8 cellular contexts compared by ENCODE assay signal in the genomic region with DNA sequence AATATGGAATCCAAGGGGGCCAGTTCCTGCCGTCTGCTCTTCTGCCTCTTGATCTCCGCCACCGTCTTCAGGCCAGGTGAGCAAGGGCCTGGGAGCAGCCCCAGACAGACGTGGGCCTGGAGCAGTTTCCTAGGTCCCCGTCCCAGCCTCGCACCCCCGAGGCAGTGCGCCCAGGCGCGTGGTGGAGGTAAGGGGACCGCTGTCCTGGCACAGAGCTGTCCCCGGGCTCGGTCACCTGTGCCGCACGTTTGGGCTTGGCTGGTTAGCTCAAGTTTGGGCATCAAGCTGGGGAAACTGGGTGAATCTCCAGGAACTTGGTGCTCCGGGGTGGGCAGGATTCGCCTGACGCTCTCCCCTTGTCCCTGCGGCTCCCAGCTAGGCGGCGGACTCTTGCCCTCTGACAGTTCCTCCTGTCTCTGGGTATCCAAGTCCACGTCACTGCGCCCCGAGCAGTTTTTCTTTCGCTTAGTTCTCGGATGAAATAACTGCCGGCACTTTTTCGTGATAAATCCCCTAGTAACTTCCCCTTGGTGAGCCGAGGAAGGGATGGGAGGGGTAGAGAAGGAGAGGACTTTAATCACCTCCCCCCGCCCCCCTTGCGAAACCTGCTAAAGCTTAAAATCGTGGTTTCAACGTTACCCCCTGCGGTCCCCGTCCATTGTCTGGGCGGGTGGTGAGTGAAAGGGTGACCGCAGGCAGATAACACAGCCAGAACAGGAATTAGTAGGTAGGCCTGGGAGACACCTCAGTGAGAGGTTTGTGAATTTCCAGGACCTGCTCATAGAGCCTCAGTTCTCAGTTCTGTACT. TPM values are rescaled to one million over a fixed set of nuclear protein-coding genes. Genes with fewer than 3 reads are reported as not detected.
DNase-seq lines count a peak whose midpoint lies in the region; ATAC-seq and TF ChIP-seq lines count a peak whose summit lies in the region.

No MANE protein-coding gene starts in this region.

- H3K27me3 ChIP-seq in adrenal gland (no peaks in the 10 kb centered on the region), right atrium auricular region (no peaks in the 10 kb centered on the region)

- H3K27ac ChIP-seq in adrenal gland (peak overlapping the region in 4 of 5 donors; percentile 60 to 87 (median 86)), right atrium auricular region (peak overlapping the region; percentile 11 to 67)

- H3K36me3 ChIP-seq in adrenal gland (replicated peaks in 1 of 2) (no peaks in the 10 kb centered on the region), right atrium auricular region (no peaks in the 10 kb centered on the region)

- H3K27me3 Mint-ChIP-seq in T-cell: peaks cover 11 to 21% of the 10 kb centered on the region in 2 donors
- peaks cover 25% of the 10 kb centered on the region for H3K27me3 Mint-ChIP-seq in progenitor cell of endocrine pancreas

- intact Hi-C loops in adrenal gland (cut with DNase I): no loop called here

- 0 to 1% (median 1%) methylated on average over 21 to 37 of the region's 37 CpGs for WGBS in adrenal gland, 4 donors

- H3K4me3 Mint-ChIP-seq in T-cell (peak overlapping the region; percentile 88 to 96 (median 94)), progenitor cell of endocrine pancreas (ENCODE audit: low read depth) (peak overlapping the region; percentile 86)

- peaks cover 32 to 50% (median 34%) of the 10 kb centered on the region in 3 donors for H3K4me1 Mint-ChIP-seq in T-cell
- H3K4me1 Mint-ChIP-seq in progenitor cell of endocrine pancreas (ENCODE audit: low read depth): peaks cover 32% of the 10 kb centered on the region

- POLR2A ChIA-PET in T-cell (lab: Charles Lee): interaction anchor here (0.5 to 0.6 kb wide), 4 partner anchors 13 to 117 kb away, joined by 4 to 12 read pairs (median 6); no protein-coding TSS in a partner anchor

- CTCF ChIA-PET in T-cell (lab: Charles Lee): interaction anchor here in 1 of 2 donors (0.7 to 1.9 kb wide), 3 partner anchors 502 to 1034 kb away, joined by 3 to 7 read pairs (median 3); no protein-coding TSS in a partner anchor

- DNase-seq in EH (ENCODE audit: low read depth): peak; percentile 81
- DNase-seq in KBM-7: peak; percentile 98
- peak; percentile 12 to 64 (median 48) for DNase-seq in T-cell
- peak; percentile 69 to 87 (median 75) for DNase-seq in adrenal gland
- peak; percentile 77 for DNase-seq in right atrium auricular region (ENCODE audit: low spot score)
- peak; percentile 19 for DNase-seq in progenitor cell of endocrine pancreas (ENCODE audit: low spot score, unreplicated experiment)
- DNase-seq in NCI-H1694 (lab: John Stamatoyannopoulos, UW): no peak

- peak overlapping the region; percentile 89 to 99 for H3K27ac Mint-ChIP-seq in T-cell
- H3K27ac Mint-ChIP-seq in progenitor cell of endocrine pancreas: peak overlapping the region; percentile 97

- H3K4me3 ChIP-seq in adrenal gland (peak overlapping the region in 3 of 4 donors; percentile 54 to 83 (median 68)), right atrium auricular region (peak overlapping the region; percentile 43 to 60)

- TF ChIP-seq CTCF in adrenal gland (IDR thresholded peaks at IDR 0.05): peak in 1 of 6 experiments; percentile 2
- peak in 1 of 2 donors; percentile 47 for TF ChIP-seq CTCF in right atrium auricular region (IDR thresholded peaks at IDR 0.05)
- no peak for TF ChIP-seq CTCF in progenitor cell of endocrine pancreas (IDR thresholded peaks at IDR 0.05; ENCODE audit: unreplicated experiment)

- no peaks in the 10 kb centered on the region for H3K36me3 Mint-ChIP-seq in T-cell
- no peaks in the 10 kb centered on the region for H3K36me3 Mint-ChIP-seq in progenitor cell of endocrine pancreas (ENCODE audit: insufficient read depth)

- H3K9me3 ChIP-seq in adrenal gland (replicated peaks in 1 of 3) (no peaks in the 10 kb centered on the region), right atrium auricular region (no peaks in the 10 kb centered on the region)

- in situ Hi-C loops in KBM-7 (cut with MboI; ENCODE audit: low pct_unique_long_range_greater_than_20kb, low sequenced_read_pairs): no loop called here

- ATAC-seq in GM21528 (IDR thresholded peaks at IDR 0.05; ENCODE audit: low FRiP score, unreplicated experiment): peak; percentile 23
- peak in 1 of 4 experiments; percentile 6 for ATAC-seq in T-cell (replicated peaks in 1 of 4)

- TF ChIP-seq POLR2A in adrenal gland (IDR thresholded peaks at IDR 0.05): peak in 1 of 2 donors; percentile 36

- H3K9me3 Mint-ChIP-seq in T-cell: no peaks in the 10 kb centered on the region
- H3K9me3 Mint-ChIP-seq in progenitor cell of endocrine pancreas (ENCODE audit: low read depth): no peaks in the 10 kb centered on the region

- H3K4me1 ChIP-seq in adrenal gland (replicated peaks in 1 of 2) (peaks cover 9 to 15% of the 10 kb centered on the region in 2 donors), right atrium auricular region (peaks cover 0 to 34% of the 10 kb centered on the region in 2 donors)

RNA-seq across cellular contexts. Expression of gene ALCAM, which starts 0.9 kb away (rescaled TPM):
- total RNA-seq in T-cell: 1 to 10 TPM; 3.4 to 6.2 (median 4.6) TPM
- total RNA-seq in adrenal gland: 10 to 100 TPM; 11.3 to 40.3 (median 23.9) TPM
- polyA plus RNA-seq in adrenal gland: 10 to 100 TPM in 2 of 3 donors, 1 to 10 TPM in 1; 9.1 to 40.9 (median 17.5) TPM
- total RNA-seq in right atrium auricular region: 10 to 100 TPM in 1 of 2 donors, 1 to 10 TPM in 1; 3.3 to 16.5 TPM
- total RNA-seq in progenitor cell of endocrine pancreas: 28.6 and 29.8 TPM in 2 replicates
